In the genomic region with DNA sequence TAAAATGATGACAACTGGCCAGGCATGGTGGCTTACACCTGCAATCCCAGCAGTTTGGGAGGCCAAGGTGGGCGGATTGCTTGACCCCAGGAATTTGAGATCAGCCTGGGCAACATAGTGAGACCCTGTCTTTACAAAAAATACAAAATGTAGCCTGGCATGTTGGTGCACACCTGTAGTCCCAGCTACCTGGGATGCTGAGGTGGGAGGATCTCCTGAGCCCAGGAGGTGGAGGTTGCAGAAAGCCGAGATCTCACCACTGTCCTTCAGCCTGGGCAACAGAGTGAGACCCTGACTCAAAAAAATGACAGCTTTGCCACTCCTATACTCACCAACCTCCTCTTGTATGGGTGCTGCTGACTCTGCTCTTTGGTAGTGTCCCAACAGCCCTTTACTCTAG, we compare ENCODE assay signal across 25 cellular contexts.
"Had no signal": no experiment of that assay in that cellular context is flagged by ENCODE, and none has a peak within 500 bp of the region (broad histone marks: within the 10 kb centered on the region; RNA-seq: fewer than 3 reads in every experiment).

No MANE protein-coding gene starts in this region.

- H3K27ac Mint-ChIP-seq: memory B cell; naive thymus-derived CD4-positive, alpha-beta T cell; natural killer cell treated with Interleukin-12 subunit alpha and Interleukin-12 subunit beta and Interleukin-15 and Interleukin-18, amount 100 ng/mL, for 72 hours; stimulated activated memory B cell treated with anti-CD40 and anti-IgM and Interleukin-4, amounts not matched to agents 10 μg/mL and 1 μg/mL and 100 μg/mL, for 72 hours; type B pancreatic cell had no signal

- H3K4me1 Mint-ChIP-seq: memory B cell; stimulated activated naive CD8-positive, alpha-beta T cell treated with anti-CD3 and anti-CD28 coated beads, Interleukin-15, amount 100 ng/mL, for 72 hours had no signal

- H3K27me3 Mint-ChIP-seq: memory B cell; naive thymus-derived CD4-positive, alpha-beta T cell; natural killer cell treated with Interleukin-12 subunit alpha and Interleukin-12 subunit beta and Interleukin-15 and Interleukin-18, amount 100 ng/mL, for 72 hours; stimulated activated memory B cell treated with anti-CD40 and anti-IgM and Interleukin-4, amounts not matched to agents 10 μg/mL and 1 μg/mL and 100 μg/mL, for 72 hours; stimulated activated naive CD8-positive, alpha-beta T cell treated with anti-CD3 and anti-CD28 coated beads, Interleukin-15, amount 100 ng/mL, for 72 hours had no signal

- ATAC-seq: left cardiac atrium; left lobe of liver; left ventricle myocardium superior; mucosa of descending colon; naive thymus-derived CD4-positive, alpha-beta T cell; natural killer cell treated with Interleukin-12 subunit alpha and Interleukin-12 subunit beta and Interleukin-15 and Interleukin-18, amount 100 ng/mL, for 72 hours; pancreas; right cardiac atrium; sciatic nerve; stimulated activated memory B cell treated with anti-CD40 and anti-IgM and Interleukin-4, amounts not matched to agents 10 μg/mL and 1 μg/mL and 100 μg/mL, for 72 hours; stimulated activated naive CD8-positive, alpha-beta T cell treated with anti-CD3 and anti-CD28 coated beads, Interleukin-15, amount 100 ng/mL, for 72 hours had no signal

- H3K36me3 Mint-ChIP-seq: memory B cell; natural killer cell treated with Interleukin-12 subunit alpha and Interleukin-12 subunit beta and Interleukin-15 and Interleukin-18, amount 100 ng/mL, for 72 hours; stimulated activated memory B cell treated with anti-CD40 and anti-IgM and Interleukin-4, amounts not matched to agents 10 μg/mL and 1 μg/mL and 100 μg/mL, for 72 hours; type B pancreatic cell had no signal

- DNase-seq: hippocampal formation; kidney glomerular epithelial cell; left cardiac atrium; left ventricle myocardium superior; midbrain; mucosa of descending colon; naive thymus-derived CD4-positive, alpha-beta T cell; nucleus accumbens; pancreas; retina; right cardiac atrium; stimulated activated CD4-positive, alpha-beta T cell treated with anti-CD3 and anti-CD28 coated beads, Interleukin-12 subunit alpha, Interleukin-12 subunit beta, amount 100 ng/mL, for 4 hours; stimulated activated CD4-positive, alpha-beta T cell treated with anti-CD3 and anti-CD28 coated beads, Interleukin-15, amount 100 ng/mL, for 24 hours; stimulated activated CD4-positive, alpha-beta T cell treated with anti-CD3 and anti-CD28 coated beads, Interleukin-2, amount 100 ng/mL, for 24 hours; stimulated activated CD4-positive, alpha-beta T cell treated with anti-CD3 and anti-CD28 coated beads, Interleukin-4, amount 100 ng/mL, for 24 hours; stimulated activated naive CD4-positive, alpha-beta T cell treated with Interleukin-2 at 50 U/mL for 16 hours; stimulated activated naive CD8-positive, alpha-beta T cell treated with anti-CD3 and anti-CD28 coated beads, Interleukin-15, amount 100 ng/mL, for 72 hours; substantia nigra; uterus had no signal

- H3K4me3 Mint-ChIP-seq: memory B cell; naive thymus-derived CD4-positive, alpha-beta T cell; natural killer cell treated with Interleukin-12 subunit alpha and Interleukin-12 subunit beta and Interleukin-15 and Interleukin-18, amount 100 ng/mL, for 72 hours; stimulated activated memory B cell treated with anti-CD40 and anti-IgM and Interleukin-4, amounts not matched to agents 10 μg/mL and 1 μg/mL and 100 μg/mL, for 72 hours; stimulated activated naive CD8-positive, alpha-beta T cell treated with anti-CD3 and anti-CD28 coated beads, Interleukin-15, amount 100 ng/mL, for 72 hours; type B pancreatic cell had no signal

- H3K9me3 Mint-ChIP-seq: memory B cell; naive thymus-derived CD4-positive, alpha-beta T cell; natural killer cell treated with Interleukin-12 subunit alpha and Interleukin-12 subunit beta and Interleukin-15 and Interleukin-18, amount 100 ng/mL, for 72 hours; stimulated activated memory B cell treated with anti-CD40 and anti-IgM and Interleukin-4, amounts not matched to agents 10 μg/mL and 1 μg/mL and 100 μg/mL, for 72 hours; stimulated activated naive CD8-positive, alpha-beta T cell treated with anti-CD3 and anti-CD28 coated beads, Interleukin-15, amount 100 ng/mL, for 72 hours; type B pancreatic cell had no signal
